Comparison of ENCODE assay signal across 14 cellular contexts in the genomic region with DNA sequence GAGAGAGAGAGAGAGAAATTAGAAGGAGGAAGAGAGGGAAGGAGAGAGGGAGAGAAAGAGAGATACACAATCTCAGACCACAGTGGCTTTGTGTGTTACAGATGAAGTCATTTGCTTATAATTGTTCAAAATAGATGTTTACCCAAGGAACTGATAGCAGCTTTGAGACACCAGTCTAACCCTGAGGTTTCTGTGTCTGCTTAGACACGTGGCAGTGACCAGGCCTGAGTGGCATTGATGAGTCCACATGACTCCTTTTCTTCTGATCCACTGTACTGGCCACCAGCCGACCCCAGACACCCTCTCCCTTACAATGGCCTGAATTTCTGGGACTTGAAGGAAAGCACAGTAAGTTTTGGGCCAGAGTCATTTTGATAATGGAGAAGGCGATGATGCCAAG.
DNase-seq lines count a peak whose midpoint lies in the region; ATAC-seq and TF ChIP-seq lines count a peak whose summit lies in the region.
"Had no signal": no experiment of that assay in that cellular context is flagged by ENCODE, and none has a peak within 500 bp of the region (broad histone marks: within the 10 kb centered on the region; RNA-seq: fewer than 3 reads in every experiment).

No MANE protein-coding gene starts in this region.

- H2AK5ac ChIP-seq in IMR-90 (ENCODE audit: low read depth, low read length) (no peak overlapping the region), mesenchymal stem cell (ENCODE audit: low read length, severe bottlenecking) (no peak overlapping the region)

- 50% methylated on average over 1 of the region's 3 CpGs; no CpG with 5 or more reads in 1 of the 2 experiments for WGBS in IMR-90 (ENCODE audit: extremely low coverage in 2 of 2, insufficient read length in 1 of 2), 2 experiments
- 72% methylated on average over 2 of the region's 3 CpGs for WGBS in mesenchymal stem cell
- WGBS in smooth muscle cell (ENCODE audit: low lambda C conversion rate), result 71% methylated on average over 3 of the region's 3 CpGs
- WGBS in hepatocyte (ENCODE audit: low lambda C conversion rate, missing lambda C conversion rate), result 93% methylated on average over 3 of the region's 3 CpGs

- no peak overlapping the region; the same call in 1 of the 2 replicates for H2BK20ac ChIP-seq in IMR-90 (ENCODE audit: low read depth, low read length)

- H2AFZ ChIP-seq in IMR-90 (replicated peaks; ENCODE audit: low read length, poor library complexity), result peak overlapping the region; percentile 33
- H2AFZ ChIP-seq in mesenchymal stem cell (ENCODE audit: low read depth, low read length), result no peak overlapping the region
- peak overlapping the region; percentile 41 for H2AFZ ChIP-seq in smooth muscle cell (ENCODE audit: low read depth)
- H2AFZ ChIP-seq in hepatocyte, result no peak overlapping the region

- H3K79me2 ChIP-seq in smooth muscle cell (ENCODE audit: low read depth) (no peaks in the 10 kb centered on the region), hepatocyte (no peaks in the 10 kb centered on the region)

- no peaks in the 10 kb centered on the region for H3K9me3 ChIP-seq in IMR-90 (ENCODE audit: control insufficient read depth, insufficient read depth, low read length)
- no peaks in the 10 kb centered on the region for H3K9me3 ChIP-seq in mesenchymal stem cell (ENCODE audit: control insufficient read depth, low read length)
- no peaks in the 10 kb centered on the region for H3K9me3 ChIP-seq in smooth muscle cell (replicated peaks; ENCODE audit: low read depth)
- H3K9me3 ChIP-seq in hepatocyte (ENCODE audit: low read depth), result no peaks in the 10 kb centered on the region
- H3K9me3 ChIP-seq: BE2C had no signal

- H4K5ac ChIP-seq in IMR-90 (ENCODE audit: low read depth, low read length), result no peak overlapping the region; the same call in 1 of the 2 replicates

- no peak overlapping the region for H2BK5ac ChIP-seq in IMR-90 (ENCODE audit: low read depth, low read length, poor library complexity, severe bottlenecking)
- H2BK5ac ChIP-seq in mesenchymal stem cell (ENCODE audit: low read depth, low read length, poor library complexity, severe bottlenecking), result no peak overlapping the region

- intact Hi-C loops in IMR-90 (cut with micrococcal nuclease), result no loop called here

- H3K27ac ChIP-seq in IMR-90 (ENCODE audit: insufficient read depth, low read length) (no peak overlapping the region), mesenchymal stem cell (ENCODE audit: low read length, poor library complexity, severe bottlenecking) (no peak overlapping the region), smooth muscle cell (ENCODE audit: low read depth) (no peak overlapping the region), hepatocyte (no peak overlapping the region)
- H3K27ac ChIP-seq: C4-2B, GM23248, HL-60 had no signal

- dilution Hi-C loops in IMR-90 (cut with HindIII; ENCODE audit: low sequenced_read_pairs, unreplicated experiment), result no loop called here

- H3K27me3 ChIP-seq in IMR-90 (ENCODE audit: control insufficient read depth, insufficient read depth, low read length), result no peaks in the 10 kb centered on the region
- no peaks in the 10 kb centered on the region for H3K27me3 ChIP-seq in mesenchymal stem cell (ENCODE audit: control insufficient read depth in 1 of 2, insufficient read depth in 1 of 2, low read length in 2 of 2)
- H3K27me3 ChIP-seq in smooth muscle cell (ENCODE audit: low read depth), result no peaks in the 10 kb centered on the region
- H3K27me3 ChIP-seq in hepatocyte, result no peaks in the 10 kb centered on the region
- H3K27me3 ChIP-seq: BE2C had no signal

- H3K14ac ChIP-seq in IMR-90 (replicated peaks; ENCODE audit: low read depth, low read length) (peak overlapping the region; percentile 57), mesenchymal stem cell (ENCODE audit: low read length in 2 of 2) (peak overlapping the region in 1 of 2 experiments; percentile 75)

- H3K18ac ChIP-seq in IMR-90 (ENCODE audit: low read depth, low read length) (no peak overlapping the region), mesenchymal stem cell (ENCODE audit: low read depth in 1 of 2, low read length in 2 of 2) (peak overlapping the region in 1 of 2 experiments; percentile 80)

- H2BK15ac ChIP-seq in IMR-90 (ENCODE audit: low read depth, low read length) (no peak overlapping the region; the same call in 2 of the 3 replicates), mesenchymal stem cell (ENCODE audit: low read depth, poor library complexity, severe bottlenecking) (peak overlapping the region; percentile 53)

- H3K4me2 ChIP-seq in IMR-90 (ENCODE audit: low read depth, low read length) (no peak overlapping the region), mesenchymal stem cell (ENCODE audit: low read length, poor library complexity, severe bottlenecking) (no peak overlapping the region), smooth muscle cell (no peak overlapping the region), hepatocyte (no peak overlapping the region)

- POLR2A ChIA-PET in IMR-90 (lab: Charles Lee; ENCODE audit: unreplicated experiment), result no interaction called here

- H4K20me1 ChIP-seq in IMR-90 (ENCODE audit: insufficient read depth, low read length) (no peaks in the 10 kb centered on the region), smooth muscle cell (ENCODE audit: low read depth) (no peaks in the 10 kb centered on the region), hepatocyte (ENCODE audit: insufficient read depth, poor library complexity, severe bottlenecking) (no peaks in the 10 kb centered on the region)

- no peak for TF ChIP-seq POLR2A in IMR-90 (IDR thresholded peaks at IDR 0.05; ENCODE audit: low read depth, low read length)

- H3K79me1 ChIP-seq in IMR-90 (ENCODE audit: low read depth in 1 of 2, low read length in 2 of 2), result no peaks in the 10 kb centered on the region
- no peaks in the 10 kb centered on the region for H3K79me1 ChIP-seq in mesenchymal stem cell (replicated peaks; ENCODE audit: low read length, poor library complexity, severe bottlenecking)

- in situ Hi-C loops in IMR-90 (cut with MboI; ENCODE audit: low sequenced_read_pairs), result no loop called here

- H3K36me3 ChIP-seq in IMR-90 (ENCODE audit: control insufficient read depth, insufficient read depth, low read length), result no peaks in the 10 kb centered on the region
- H3K36me3 ChIP-seq in mesenchymal stem cell (ENCODE audit: control insufficient read depth in 1 of 2, insufficient read depth in 2 of 2, low read depth in 1 of 2, low read length in 2 of 2), result no peaks in the 10 kb centered on the region
- H3K36me3 ChIP-seq in smooth muscle cell (ENCODE audit: low read depth), result no peaks in the 10 kb centered on the region
- no peaks in the 10 kb centered on the region for H3K36me3 ChIP-seq in hepatocyte (replicated peaks; ENCODE audit: insufficient read depth, low read depth)
- H3K36me3 ChIP-seq: BE2C had no signal

- BruUV-seq in IMR-90 (replicated peaks; lab: Mats Ljungman, UMichigan), result no TSS peak

- H2AK9ac ChIP-seq in IMR-90 (replicated peaks; ENCODE audit: low read depth, low read length, poor library complexity), result no peak overlapping the region

- H3K23ac ChIP-seq in IMR-90 (ENCODE audit: low read depth, low read length) (no peak overlapping the region), mesenchymal stem cell (ENCODE audit: low read length in 2 of 2) (no peak overlapping the region)

- H4K91ac ChIP-seq in IMR-90 (ENCODE audit: insufficient read depth, low read depth, low read length) (no peak overlapping the region; the same call in 1 of the 2 replicates), mesenchymal stem cell (ENCODE audit: low read length) (peak overlapping the region; percentile 29)

- CTCF ChIA-PET in IMR-90 (lab: Yijun Ruan, JAX), result interaction anchor here (0.9 kb wide), 3 partner anchors 9 to 54 kb away, joined by 3 read pairs; no protein-coding TSS in a partner anchor

- H3K4ac ChIP-seq in IMR-90 (ENCODE audit: low read depth, low read length) (peak overlapping the region; percentile 71), mesenchymal stem cell (ENCODE audit: low read depth in 1 of 2, low read length in 2 of 2) (peak overlapping the region in 1 of 2 experiments; percentile 45)

- no peaks in the 10 kb centered on the region for H3K9me2 ChIP-seq in hepatocyte (replicated peaks; ENCODE audit: insufficient read depth)

- no peak for TF ChIP-seq RAD21 in IMR-90 (IDR thresholded peaks at IDR 0.05; ENCODE audit: low read length)

- no peak overlapping the region for H3K4me3 ChIP-seq in IMR-90 (ENCODE audit: insufficient read depth, low read depth, low read length)
- no peak overlapping the region for H3K4me3 ChIP-seq in mesenchymal stem cell (ENCODE audit: insufficient read depth in 1 of 2, low read depth in 1 of 2, low read length in 2 of 2)
- no peak overlapping the region for H3K4me3 ChIP-seq in smooth muscle cell
- H3K4me3 ChIP-seq in hepatocyte, result no peak overlapping the region
- H3K4me3 ChIP-seq: GM23248 had no signal

- no peaks in the 10 kb centered on the region for H3K9me1 ChIP-seq in IMR-90 (ENCODE audit: insufficient read depth, low read length)

- H3K56ac ChIP-seq in IMR-90 (ENCODE audit: extremely low read depth, insufficient read depth, low read length), result no peak overlapping the region

- peak overlapping the region; percentile 18; the same call in 1 of the 2 replicates for H2BK120ac ChIP-seq in IMR-90 (ENCODE audit: low read depth, low read length)
- H2BK120ac ChIP-seq in mesenchymal stem cell (ENCODE audit: low read depth, low read length), result no peak overlapping the region

- no peak for TF ChIP-seq CTCF in IMR-90 (conservative IDR thresholded peaks at IDR 0.05; ENCODE audit: low read depth, low read length)
- no peak for TF ChIP-seq CTCF in smooth muscle cell (IDR thresholded peaks at IDR 0.05; ENCODE audit: borderline replicate concordance, insufficient read depth, poor library complexity, severe bottlenecking)
- TF ChIP-seq CTCF in hepatocyte (IDR thresholded peaks at IDR 0.05; ENCODE audit: poor library complexity), result no peak

- H2BK12ac ChIP-seq in mesenchymal stem cell (ENCODE audit: low read length in 2 of 2), result peak overlapping the region; percentile 38 to 77

- H3K4me1 ChIP-seq in IMR-90 (ENCODE audit: control insufficient read depth, insufficient read depth, low read length) (no peaks in the 10 kb centered on the region), mesenchymal stem cell (ENCODE audit: control insufficient read depth, insufficient read depth, low read depth, low read length) (no peaks in the 10 kb centered on the region), smooth muscle cell (ENCODE audit: low read depth) (no peaks in the 10 kb centered on the region), hepatocyte (ENCODE audit: insufficient read depth) (no peaks in the 10 kb centered on the region)

- DNase-seq in AG08396 (ENCODE audit: low spot score) (peak; percentile 12), IMR-90 (peak; percentile 39), mesenchymal stem cell (peak; percentile 41), smooth muscle cell (lab: John Stamatoyannopoulos, UW; ENCODE audit: unreplicated experiment) (no peak), hepatocyte (ENCODE audit: low spot score) (no peak), SIG-M5 treated with dmso at 0.1 percent for 504 hours (lab: John Stamatoyannopoulos, UW; ENCODE audit: unreplicated experiment) (no peak)
- DNase-seq: CD4-positive, alpha-beta memory T cell; COR-L47; H7 had no signal

- ATAC-seq in IMR-90 (ENCODE audit: low read depth) (peak; percentile 53), GM19035 (IDR thresholded peaks at IDR 0.05; ENCODE audit: unreplicated experiment) (no peak)

- H4K8ac ChIP-seq in IMR-90 (ENCODE audit: low read depth in 2 of 2, low read length in 2 of 2), result peak overlapping the region in 1 of 2 experiments; percentile 24; a peak in 1 of 4 replicates
- H4K8ac ChIP-seq in mesenchymal stem cell (ENCODE audit: low read length), result no peak overlapping the region

- H3K9ac ChIP-seq in IMR-90 (ENCODE audit: low read depth, low read length) (no peak overlapping the region), mesenchymal stem cell (ENCODE audit: low read length) (no peak overlapping the region), smooth muscle cell (ENCODE audit: low read depth) (no peak overlapping the region)
- H3K9ac ChIP-seq: GM23248 had no signal

- H3F3A ChIP-seq in smooth muscle cell (ENCODE audit: low read depth), result no peaks in the 10 kb centered on the region

Comparison
In these comparisons a context has a peak if more than half of its experiments do, and no peak if none do; other contexts are left out.
1. DNase-seq: peak in AG08396 (single experiment), IMR-90 (single experiment) and mesenchymal stem cell (single experiment); none in smooth muscle cell (single experiment), hepatocyte (single experiment) and SIG-M5 treated with dmso at 0.1 percent for 504 hours (single experiment).
2. H2AFZ ChIP-seq: peak in IMR-90 (single experiment) and smooth muscle cell (single experiment); none in mesenchymal stem cell (single experiment) and hepatocyte (single experiment).